8 cellular contexts compared by ENCODE assay signal in the genomic region with DNA sequence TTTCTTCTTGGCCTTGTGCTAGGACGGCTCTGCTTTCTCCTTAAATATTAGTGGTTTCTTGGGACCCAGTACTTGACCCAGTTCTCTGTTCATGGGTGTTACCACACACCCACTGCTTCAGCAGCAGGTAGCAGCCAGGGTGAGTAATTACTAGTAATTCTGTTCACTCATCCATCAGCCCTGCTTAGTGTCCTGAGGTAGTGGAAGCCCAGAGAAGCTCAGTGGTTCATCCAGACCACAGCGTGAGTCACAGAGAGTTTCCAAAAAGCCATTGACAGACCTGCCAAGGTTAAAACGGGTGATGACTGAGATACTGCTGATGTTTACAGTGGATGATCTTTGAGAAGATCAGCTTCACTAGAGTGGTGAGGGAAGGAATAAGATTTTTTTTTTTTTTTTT. TPM values are rescaled to one million over a fixed set of nuclear protein-coding genes. Genes with fewer than 3 reads are reported as not detected.
DNase-seq lines count a peak whose midpoint lies in the region; ATAC-seq and TF ChIP-seq lines count a peak whose summit lies in the region.

No MANE protein-coding gene starts in this region.

- H3K27me3 ChIP-seq in right atrium auricular region, result no peaks in the 10 kb centered on the region

- H3K36me3 ChIP-seq in right atrium auricular region, result peaks cover 4% of the 10 kb centered on the region

- no peak overlapping the region for H3K27ac ChIP-seq in right atrium auricular region

- DNase-seq in EL (peak; percentile 69), HCEC 1CT (peak; percentile 76), RPMI7951 (ENCODE audit: low read depth) (peak; percentile 92), left lobe of liver (ENCODE audit: low spot score) (no peak), right atrium auricular region (ENCODE audit: low spot score) (no peak), inferior parietal cortex (ENCODE audit: extremely low spot score) (no peak), DMS 273 (lab: John Stamatoyannopoulos, UW; ENCODE audit: unreplicated experiment) (no peak)
- peak in 2 of 3 experiments; percentile 29 to 39 for DNase-seq in effector memory CD8-positive, alpha-beta T cell

- ATAC-seq in effector memory CD8-positive, alpha-beta T cell (replicated peaks), result peak; percentile 92
- no peak for ATAC-seq in left lobe of liver

- no peaks in the 10 kb centered on the region for H3K27me3 Mint-ChIP-seq in effector memory CD8-positive, alpha-beta T cell

- peak overlapping the region; percentile 69 to 84 for H3K27ac Mint-ChIP-seq in effector memory CD8-positive, alpha-beta T cell

- H3K4me3 ChIP-seq in right atrium auricular region, result no peak overlapping the region

- TF ChIP-seq CTCF in right atrium auricular region (IDR thresholded peaks at IDR 0.05), result no peak

- no peaks in the 10 kb centered on the region for H3K9me3 ChIP-seq in right atrium auricular region

- no peaks in the 10 kb centered on the region for H3K9me3 Mint-ChIP-seq in effector memory CD8-positive, alpha-beta T cell

- H3K4me3 Mint-ChIP-seq in effector memory CD8-positive, alpha-beta T cell, result peak overlapping the region in 1 of 2 donors; percentile 51

- no peaks in the 10 kb centered on the region for H3K4me1 ChIP-seq in right atrium auricular region

- peaks cover 28% of the 10 kb centered on the region for H3K36me3 Mint-ChIP-seq in effector memory CD8-positive, alpha-beta T cell (ENCODE audit: insufficient read depth)

- H3K4me1 Mint-ChIP-seq in effector memory CD8-positive, alpha-beta T cell (ENCODE audit: low read depth in 2 of 2), result peaks cover 0 to 15% of the 10 kb centered on the region in 2 donors

RNA-seq across cellular contexts. Expression of a gene that starts 51.7 kb away (rescaled TPM):
- total RNA-seq in RPMI7951 (2014; rRNA removed; shearing (Covaris generic)), result 16.1 and 17.7 TPM in 2 replicates
- 9.1 TPM for total RNA-seq in left lobe of liver
- 10 to 100 TPM; 16.6 to 30.2 TPM for total RNA-seq in right atrium auricular region

Comparison
In these comparisons a context has a peak if more than half of its experiments do, and no peak if none do; other contexts are left out.
1. DNase-seq: peak in EL (single experiment), HCEC 1CT (single experiment), RPMI7951 (single experiment) and effector memory CD8-positive, alpha-beta T cell (2 of 3); none in left lobe of liver (single experiment), right atrium auricular region (single experiment), inferior parietal cortex (single experiment) and DMS 273 (single experiment).